2 cellular contexts compared by ENCODE assay signal in the genomic region with DNA sequence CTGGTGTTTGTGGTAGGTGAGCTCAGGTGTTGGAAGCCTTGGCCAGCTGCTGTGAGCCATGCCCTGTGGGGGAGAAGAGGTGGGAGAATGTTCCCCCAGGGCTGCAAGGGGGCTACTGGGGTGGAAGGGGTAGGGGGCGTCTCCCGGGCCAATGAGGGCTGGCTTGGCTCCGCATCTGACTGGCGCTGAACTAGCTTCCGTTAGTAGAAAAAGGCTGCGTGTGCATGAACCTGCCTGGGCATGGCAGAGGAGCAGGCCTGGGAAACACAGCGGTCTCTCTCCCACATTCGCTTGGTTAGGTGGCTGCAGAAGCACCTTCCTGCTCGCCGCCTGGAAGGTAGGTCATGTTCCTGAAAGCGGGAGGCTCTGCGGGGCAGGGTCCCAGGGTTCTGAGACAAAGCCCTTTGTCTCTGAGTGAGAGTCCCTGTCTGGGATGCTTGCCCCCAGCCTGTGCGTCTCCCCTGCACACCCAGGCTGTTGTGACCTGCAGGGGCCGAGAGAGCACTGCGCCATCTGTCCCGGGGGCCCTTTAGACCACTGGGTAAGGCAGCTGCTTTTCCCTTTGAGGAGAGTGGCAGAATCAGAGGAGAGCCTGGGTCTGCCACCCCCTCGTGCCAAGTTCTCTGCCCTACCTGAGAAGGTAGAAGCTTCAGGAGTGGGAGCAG.
TF ChIP-seq lines count a peak whose summit lies in the region.

No MANE protein-coding gene starts in this region.

TF ChIP-seq in GM23338, 12 proteins besides CTCF, POLR2A, EP300 and RAD21 (continues in another document):
- no peak for TF ChIP-seq POLR2AphosphoS5 (IDR thresholded peaks at IDR 0.05; ENCODE audit: low read depth)
- TF ChIP-seq CREB1 (CRISPR knock-in tag; IDR thresholded peaks at IDR 0.05; ENCODE audit: low read depth): no peak
- no peak for TF ChIP-seq ZNF331 (CRISPR knock-in tag; IDR thresholded peaks at IDR 0.05; ENCODE audit: low read depth)
- TF ChIP-seq EZH2 (IDR thresholded peaks at IDR 0.05; ENCODE audit: low read depth, unreplicated experiment): no peak
- TF ChIP-seq, protein P1, sequence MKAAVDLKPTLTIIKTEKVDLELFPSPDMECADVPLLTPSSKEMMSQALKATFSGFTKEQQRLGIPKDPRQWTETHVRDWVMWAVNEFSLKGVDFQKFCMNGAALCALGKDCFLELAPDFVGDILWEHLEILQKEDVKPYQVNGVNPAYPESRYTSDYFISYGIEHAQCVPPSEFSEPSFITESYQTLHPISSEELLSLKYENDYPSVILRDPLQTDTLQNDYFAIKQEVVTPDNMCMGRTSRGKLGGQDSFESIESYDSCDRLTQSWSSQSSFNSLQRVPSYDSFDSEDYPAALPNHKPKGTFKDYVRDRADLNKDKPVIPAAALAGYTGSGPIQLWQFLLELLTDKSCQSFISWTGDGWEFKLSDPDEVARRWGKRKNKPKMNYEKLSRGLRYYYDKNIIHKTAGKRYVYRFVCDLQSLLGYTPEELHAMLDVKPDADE (IDR thresholded peaks at IDR 0.05): no peak
- TF ChIP-seq, protein P2, sequence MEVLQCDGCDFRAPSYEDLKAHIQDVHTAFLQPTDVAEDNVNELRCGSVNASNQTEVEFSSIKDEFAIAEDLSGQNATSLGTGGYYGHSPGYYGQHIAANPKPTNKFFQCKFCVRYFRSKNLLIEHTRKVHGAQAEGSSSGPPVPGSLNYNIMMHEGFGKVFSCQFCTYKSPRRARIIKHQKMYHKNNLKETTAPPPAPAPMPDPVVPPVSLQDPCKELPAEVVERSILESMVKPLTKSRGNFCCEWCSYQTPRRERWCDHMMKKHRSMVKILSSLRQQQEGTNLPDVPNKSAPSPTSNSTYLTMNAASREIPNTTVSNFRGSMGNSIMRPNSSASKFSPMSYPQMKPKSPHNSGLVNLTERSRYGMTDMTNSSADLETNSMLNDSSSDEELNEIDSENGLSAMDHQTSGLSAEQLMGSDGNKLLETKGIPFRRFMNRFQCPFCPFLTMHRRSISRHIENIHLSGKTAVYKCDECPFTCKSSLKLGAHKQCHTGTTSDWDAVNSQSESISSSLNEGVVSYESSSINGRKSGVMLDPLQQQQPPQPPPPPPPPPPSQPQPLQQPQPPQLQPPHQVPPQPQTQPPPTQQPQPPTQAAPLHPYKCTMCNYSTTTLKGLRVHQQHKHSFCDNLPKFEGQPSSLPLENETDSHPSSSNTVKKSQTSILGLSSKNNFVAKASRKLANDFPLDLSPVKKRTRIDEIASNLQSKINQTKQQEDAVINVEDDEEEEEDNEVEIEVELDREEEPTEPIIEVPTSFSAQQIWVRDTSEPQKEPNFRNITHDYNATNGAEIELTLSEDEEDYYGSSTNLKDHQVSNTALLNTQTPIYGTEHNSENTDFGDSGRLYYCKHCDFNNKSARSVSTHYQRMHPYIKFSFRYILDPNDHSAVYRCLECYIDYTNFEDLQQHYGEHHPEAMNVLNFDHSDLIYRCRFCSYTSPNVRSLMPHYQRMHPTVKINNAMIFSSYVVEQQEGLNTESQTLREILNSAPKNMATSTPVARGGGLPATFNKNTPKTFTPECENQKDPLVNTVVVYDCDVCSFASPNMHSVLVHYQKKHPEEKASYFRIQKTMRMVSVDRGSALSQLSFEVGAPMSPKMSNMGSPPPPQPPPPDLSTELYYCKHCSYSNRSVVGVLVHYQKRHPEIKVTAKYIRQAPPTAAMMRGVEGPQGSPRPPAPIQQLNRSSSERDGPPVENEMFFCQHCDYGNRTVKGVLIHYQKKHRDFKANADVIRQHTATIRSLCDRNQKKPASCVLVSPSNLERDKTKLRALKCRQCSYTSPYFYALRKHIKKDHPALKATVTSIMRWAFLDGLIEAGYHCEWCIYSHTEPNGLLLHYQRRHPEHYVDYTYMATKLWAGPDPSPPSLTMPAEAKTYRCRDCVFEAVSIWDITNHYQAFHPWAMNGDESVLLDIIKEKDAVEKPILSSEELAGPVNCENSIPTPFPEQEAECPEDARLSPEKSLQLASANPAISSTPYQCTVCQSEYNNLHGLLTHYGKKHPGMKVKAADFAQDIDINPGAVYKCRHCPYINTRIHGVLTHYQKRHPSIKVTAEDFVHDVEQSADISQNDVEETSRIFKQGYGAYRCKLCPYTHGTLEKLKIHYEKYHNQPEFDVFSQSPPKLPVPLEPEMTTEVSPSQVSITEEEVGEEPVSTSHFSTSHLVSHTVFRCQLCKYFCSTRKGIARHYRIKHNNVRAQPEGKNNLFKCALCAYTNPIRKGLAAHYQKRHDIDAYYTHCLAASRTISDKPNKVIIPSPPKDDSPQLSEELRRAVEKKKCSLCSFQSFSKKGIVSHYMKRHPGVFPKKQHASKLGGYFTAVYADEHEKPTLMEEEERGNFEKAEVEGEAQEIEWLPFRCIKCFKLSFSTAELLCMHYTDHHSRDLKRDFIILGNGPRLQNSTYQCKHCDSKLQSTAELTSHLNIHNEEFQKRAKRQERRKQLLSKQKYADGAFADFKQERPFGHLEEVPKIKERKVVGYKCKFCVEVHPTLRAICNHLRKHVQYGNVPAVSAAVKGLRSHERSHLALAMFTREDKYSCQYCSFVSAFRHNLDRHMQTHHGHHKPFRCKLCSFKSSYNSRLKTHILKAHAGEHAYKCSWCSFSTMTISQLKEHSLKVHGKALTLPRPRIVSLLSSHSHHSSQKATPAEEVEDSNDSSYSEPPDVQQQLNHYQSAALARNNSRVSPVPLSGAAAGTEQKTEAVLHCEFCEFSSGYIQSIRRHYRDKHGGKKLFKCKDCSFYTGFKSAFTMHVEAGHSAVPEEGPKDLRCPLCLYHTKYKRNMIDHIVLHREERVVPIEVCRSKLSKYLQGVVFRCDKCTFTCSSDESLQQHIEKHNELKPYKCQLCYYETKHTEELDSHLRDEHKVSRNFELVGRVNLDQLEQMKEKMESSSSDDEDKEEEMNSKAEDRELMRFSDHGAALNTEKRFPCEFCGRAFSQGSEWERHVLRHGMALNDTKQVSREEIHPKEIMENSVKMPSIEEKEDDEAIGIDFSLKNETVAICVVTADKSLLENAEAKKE (CRISPR knock-in tag; IDR thresholded peaks at IDR 0.05): no peak
- TF ChIP-seq ZNF114 (CRISPR knock-in tag; IDR thresholded peaks at IDR 0.05): no peak
- TF ChIP-seq, protein P3, sequence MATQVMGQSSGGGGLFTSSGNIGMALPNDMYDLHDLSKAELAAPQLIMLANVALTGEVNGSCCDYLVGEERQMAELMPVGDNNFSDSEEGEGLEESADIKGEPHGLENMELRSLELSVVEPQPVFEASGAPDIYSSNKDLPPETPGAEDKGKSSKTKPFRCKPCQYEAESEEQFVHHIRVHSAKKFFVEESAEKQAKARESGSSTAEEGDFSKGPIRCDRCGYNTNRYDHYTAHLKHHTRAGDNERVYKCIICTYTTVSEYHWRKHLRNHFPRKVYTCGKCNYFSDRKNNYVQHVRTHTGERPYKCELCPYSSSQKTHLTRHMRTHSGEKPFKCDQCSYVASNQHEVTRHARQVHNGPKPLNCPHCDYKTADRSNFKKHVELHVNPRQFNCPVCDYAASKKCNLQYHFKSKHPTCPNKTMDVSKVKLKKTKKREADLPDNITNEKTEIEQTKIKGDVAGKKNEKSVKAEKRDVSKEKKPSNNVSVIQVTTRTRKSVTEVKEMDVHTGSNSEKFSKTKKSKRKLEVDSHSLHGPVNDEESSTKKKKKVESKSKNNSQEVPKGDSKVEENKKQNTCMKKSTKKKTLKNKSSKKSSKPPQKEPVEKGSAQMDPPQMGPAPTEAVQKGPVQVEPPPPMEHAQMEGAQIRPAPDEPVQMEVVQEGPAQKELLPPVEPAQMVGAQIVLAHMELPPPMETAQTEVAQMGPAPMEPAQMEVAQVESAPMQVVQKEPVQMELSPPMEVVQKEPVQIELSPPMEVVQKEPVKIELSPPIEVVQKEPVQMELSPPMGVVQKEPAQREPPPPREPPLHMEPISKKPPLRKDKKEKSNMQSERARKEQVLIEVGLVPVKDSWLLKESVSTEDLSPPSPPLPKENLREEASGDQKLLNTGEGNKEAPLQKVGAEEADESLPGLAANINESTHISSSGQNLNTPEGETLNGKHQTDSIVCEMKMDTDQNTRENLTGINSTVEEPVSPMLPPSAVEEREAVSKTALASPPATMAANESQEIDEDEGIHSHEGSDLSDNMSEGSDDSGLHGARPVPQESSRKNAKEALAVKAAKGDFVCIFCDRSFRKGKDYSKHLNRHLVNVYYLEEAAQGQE (IDR thresholded peaks at IDR 0.05; ENCODE audit: unreplicated experiment): no peak

TF ChIP-seq in WTC11, 78 proteins besides CTCF, POLR2A, EP300 and RAD21 (continues in another document):
- TF ChIP-seq, protein P4, sequence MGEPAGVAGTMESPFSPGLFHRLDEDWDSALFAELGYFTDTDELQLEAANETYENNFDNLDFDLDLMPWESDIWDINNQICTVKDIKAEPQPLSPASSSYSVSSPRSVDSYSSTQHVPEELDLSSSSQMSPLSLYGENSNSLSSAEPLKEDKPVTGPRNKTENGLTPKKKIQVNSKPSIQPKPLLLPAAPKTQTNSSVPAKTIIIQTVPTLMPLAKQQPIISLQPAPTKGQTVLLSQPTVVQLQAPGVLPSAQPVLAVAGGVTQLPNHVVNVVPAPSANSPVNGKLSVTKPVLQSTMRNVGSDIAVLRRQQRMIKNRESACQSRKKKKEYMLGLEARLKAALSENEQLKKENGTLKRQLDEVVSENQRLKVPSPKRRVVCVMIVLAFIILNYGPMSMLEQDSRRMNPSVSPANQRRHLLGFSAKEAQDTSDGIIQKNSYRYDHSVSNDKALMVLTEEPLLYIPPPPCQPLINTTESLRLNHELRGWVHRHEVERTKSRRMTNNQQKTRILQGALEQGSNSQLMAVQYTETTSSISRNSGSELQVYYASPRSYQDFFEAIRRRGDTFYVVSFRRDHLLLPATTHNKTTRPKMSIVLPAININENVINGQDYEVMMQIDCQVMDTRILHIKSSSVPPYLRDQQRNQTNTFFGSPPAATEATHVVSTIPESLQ (CRISPR knock-in tag; IDR thresholded peaks at IDR 0.05): no peak
- TF ChIP-seq GTF2I (CRISPR knock-in tag; conservative IDR thresholded peaks at IDR 0.05) (no peak), TCF7 (CRISPR knock-in tag; IDR thresholded peaks at IDR 0.05; ENCODE audit: low read depth) (no peak), SMAD4 (CRISPR knock-in tag; IDR thresholded peaks at IDR 0.05) (no peak), IRF2 (CRISPR knock-in tag; IDR thresholded peaks at IDR 0.05; ENCODE audit: borderline replicate concordance, low read depth) (no peak), ZNF263 (CRISPR knock-in tag; IDR thresholded peaks at IDR 0.05; ENCODE audit: low read depth) (no peak), SOX15 (CRISPR knock-in tag; IDR thresholded peaks at IDR 0.05) (no peak), CREM (CRISPR knock-in tag; IDR thresholded peaks at IDR 0.05) (no peak), ZNF232 (CRISPR knock-in tag; IDR thresholded peaks at IDR 0.05) (no peak), GABPB1 (CRISPR knock-in tag; IDR thresholded peaks at IDR 0.05) (no peak), ZNF671 (CRISPR knock-in tag; IDR thresholded peaks at IDR 0.05) (no peak)
- TF ChIP-seq, protein P5, sequence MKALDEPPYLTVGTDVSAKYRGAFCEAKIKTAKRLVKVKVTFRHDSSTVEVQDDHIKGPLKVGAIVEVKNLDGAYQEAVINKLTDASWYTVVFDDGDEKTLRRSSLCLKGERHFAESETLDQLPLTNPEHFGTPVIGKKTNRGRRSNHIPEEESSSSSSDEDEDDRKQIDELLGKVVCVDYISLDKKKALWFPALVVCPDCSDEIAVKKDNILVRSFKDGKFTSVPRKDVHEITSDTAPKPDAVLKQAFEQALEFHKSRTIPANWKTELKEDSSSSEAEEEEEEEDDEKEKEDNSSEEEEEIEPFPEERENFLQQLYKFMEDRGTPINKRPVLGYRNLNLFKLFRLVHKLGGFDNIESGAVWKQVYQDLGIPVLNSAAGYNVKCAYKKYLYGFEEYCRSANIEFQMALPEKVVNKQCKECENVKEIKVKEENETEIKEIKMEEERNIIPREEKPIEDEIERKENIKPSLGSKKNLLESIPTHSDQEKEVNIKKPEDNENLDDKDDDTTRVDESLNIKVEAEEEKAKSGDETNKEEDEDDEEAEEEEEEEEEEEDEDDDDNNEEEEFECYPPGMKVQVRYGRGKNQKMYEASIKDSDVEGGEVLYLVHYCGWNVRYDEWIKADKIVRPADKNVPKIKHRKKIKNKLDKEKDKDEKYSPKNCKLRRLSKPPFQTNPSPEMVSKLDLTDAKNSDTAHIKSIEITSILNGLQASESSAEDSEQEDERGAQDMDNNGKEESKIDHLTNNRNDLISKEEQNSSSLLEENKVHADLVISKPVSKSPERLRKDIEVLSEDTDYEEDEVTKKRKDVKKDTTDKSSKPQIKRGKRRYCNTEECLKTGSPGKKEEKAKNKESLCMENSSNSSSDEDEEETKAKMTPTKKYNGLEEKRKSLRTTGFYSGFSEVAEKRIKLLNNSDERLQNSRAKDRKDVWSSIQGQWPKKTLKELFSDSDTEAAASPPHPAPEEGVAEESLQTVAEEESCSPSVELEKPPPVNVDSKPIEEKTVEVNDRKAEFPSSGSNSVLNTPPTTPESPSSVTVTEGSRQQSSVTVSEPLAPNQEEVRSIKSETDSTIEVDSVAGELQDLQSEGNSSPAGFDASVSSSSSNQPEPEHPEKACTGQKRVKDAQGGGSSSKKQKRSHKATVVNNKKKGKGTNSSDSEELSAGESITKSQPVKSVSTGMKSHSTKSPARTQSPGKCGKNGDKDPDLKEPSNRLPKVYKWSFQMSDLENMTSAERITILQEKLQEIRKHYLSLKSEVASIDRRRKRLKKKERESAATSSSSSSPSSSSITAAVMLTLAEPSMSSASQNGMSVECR (CRISPR knock-in tag; IDR thresholded peaks at IDR 0.05; ENCODE audit: borderline replicate concordance): no peak
- TF ChIP-seq, protein P6, sequence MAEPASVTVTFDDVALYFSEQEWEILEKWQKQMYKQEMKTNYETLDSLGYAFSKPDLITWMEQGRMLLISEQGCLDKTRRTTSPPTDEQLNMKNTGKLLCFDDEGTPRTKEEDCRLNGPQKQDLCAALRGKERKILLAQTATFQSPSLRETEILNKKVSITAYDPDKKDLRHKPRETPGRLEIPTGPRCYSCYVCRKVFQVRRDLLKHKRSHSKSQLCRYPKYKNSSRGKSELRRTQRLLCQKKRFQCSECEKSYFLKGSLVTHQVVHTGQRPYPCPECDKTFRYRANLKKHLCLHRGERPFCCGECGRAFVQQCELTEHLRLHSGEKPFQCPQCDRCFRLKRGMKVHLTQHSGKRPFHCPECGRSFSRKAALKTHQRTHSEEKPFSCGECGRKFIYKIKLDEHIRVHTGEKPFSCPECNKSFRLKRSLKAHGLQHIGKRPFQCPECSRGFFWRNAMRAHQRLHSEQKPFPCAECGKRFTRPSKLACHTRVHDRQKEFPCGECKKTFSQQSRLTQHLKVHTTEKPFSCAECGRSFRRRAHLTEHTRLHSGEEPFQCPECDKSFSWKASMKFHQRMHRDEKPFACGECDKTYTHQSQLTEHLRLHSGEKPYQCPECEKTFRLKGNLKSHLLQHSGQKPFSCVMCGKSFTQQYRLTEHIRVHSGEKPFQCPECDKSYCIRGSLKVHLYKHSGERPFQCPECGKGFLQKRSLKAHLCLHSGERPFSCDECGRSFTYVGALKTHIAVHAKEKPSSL (CRISPR knock-in tag; conservative IDR thresholded peaks at IDR 0.05): no peak
- TF ChIP-seq, protein P7, sequence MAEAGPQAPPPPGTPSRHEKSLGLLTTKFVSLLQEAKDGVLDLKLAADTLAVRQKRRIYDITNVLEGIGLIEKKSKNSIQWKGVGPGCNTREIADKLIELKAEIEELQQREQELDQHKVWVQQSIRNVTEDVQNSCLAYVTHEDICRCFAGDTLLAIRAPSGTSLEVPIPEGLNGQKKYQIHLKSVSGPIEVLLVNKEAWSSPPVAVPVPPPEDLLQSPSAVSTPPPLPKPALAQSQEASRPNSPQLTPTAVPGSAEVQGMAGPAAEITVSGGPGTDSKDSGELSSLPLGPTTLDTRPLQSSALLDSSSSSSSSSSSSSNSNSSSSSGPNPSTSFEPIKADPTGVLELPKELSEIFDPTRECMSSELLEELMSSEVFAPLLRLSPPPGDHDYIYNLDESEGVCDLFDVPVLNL (CRISPR knock-in tag; IDR thresholded peaks at IDR 0.05; ENCODE audit: borderline replicate concordance, low read depth): no peak
